Comparison of ENCODE assay signal across 8 cellular contexts in genomic region chr7:27096756-27097514, GRCh38. TPM values are rescaled to one million over a fixed set of nuclear protein-coding genes. Genes with fewer than 3 reads are reported as not detected.
DNase-seq lines count a peak whose midpoint lies in the region; ATAC-seq and TF ChIP-seq lines count a peak whose summit lies in the region.

No MANE protein-coding gene starts in this region.

- peak overlapping the region; percentile 60; the same call in 1 of the 2 replicates for H3K27ac ChIP-seq in SU-DHL-6 (ENCODE audit: low read depth, low read length)
- H3K27ac ChIP-seq in osteoblast (ENCODE audit: low read depth, low read length) = peak overlapping the region; percentile 97

- H3K9ac ChIP-seq in SU-DHL-6 (ENCODE audit: low read length) = peak overlapping the region; percentile 69

- peaks cover 18% of the 10 kb centered on the region for H3K79me2 ChIP-seq in SU-DHL-6 (ENCODE audit: insufficient read depth, low read length)
- H3K79me2 ChIP-seq in osteoblast (ENCODE audit: insufficient read depth, low read length) = peaks cover 62% of the 10 kb centered on the region

- TF ChIP-seq CTCF in SU-DHL-6 (IDR thresholded peaks at IDR 0.05; ENCODE audit: insufficient read depth, low read length, poor library complexity, severe bottlenecking) (no peak), fibroblast of the aortic adventitia (IDR thresholded peaks at IDR 0.05; ENCODE audit: insufficient read depth, low read length) (no peak), osteoblast (IDR thresholded peaks at IDR 0.05; ENCODE audit: extremely low read depth, low read depth, low read length) (no peak)

- no peaks in the 10 kb centered on the region for H3K36me3 ChIP-seq in SU-DHL-6 (ENCODE audit: low read length)
- H3K36me3 ChIP-seq in osteoblast (ENCODE audit: insufficient read depth, low read length) = peaks cover 27% of the 10 kb centered on the region

- no peaks in the 10 kb centered on the region for H3K27me3 ChIP-seq in SU-DHL-6 (ENCODE audit: low read length)
- no peaks in the 10 kb centered on the region for H3K27me3 ChIP-seq in osteoblast (ENCODE audit: insufficient read depth, low read length)

- DNase-seq in AG20443 (ENCODE audit: low spot score) (peak; percentile 86), fibroblast of the aortic adventitia (ENCODE audit: low read depth) (peak; percentile 42), osteoblast (ENCODE audit: insufficient read length, low spot score, missing footprints) (peak; percentile 96), AML-193 (lab: John Stamatoyannopoulos, UW) (no peak)

- H3K9me3 ChIP-seq in SU-DHL-6 (ENCODE audit: insufficient read depth, low read length) (no peaks in the 10 kb centered on the region), osteoblast (ENCODE audit: low read depth, low read length) (no peaks in the 10 kb centered on the region)

- H3K4me2 ChIP-seq in SU-DHL-6 (ENCODE audit: low read depth, low read length, poor library complexity, severe bottlenecking) = peak overlapping the region; percentile 79
- H3K4me2 ChIP-seq in osteoblast (ENCODE audit: insufficient read depth, low read length) = peak overlapping the region; percentile 89

- ATAC-seq in GM21529 (IDR thresholded peaks at IDR 0.05; ENCODE audit: unreplicated experiment) (peak; percentile 11), HG03342 (IDR thresholded peaks at IDR 0.05; ENCODE audit: unreplicated experiment) (no peak), GM21367 (IDR thresholded peaks at IDR 0.05; ENCODE audit: unreplicated experiment) (no peak)

- H3F3A ChIP-seq in SU-DHL-6 (ENCODE audit: insufficient read depth) = peaks cover 18% of the 10 kb centered on the region; the same call in 1 of the 2 replicates

- H4K20me1 ChIP-seq in SU-DHL-6 (ENCODE audit: low read depth, low read length) = no peaks in the 10 kb centered on the region
- peaks cover 16% of the 10 kb centered on the region for H4K20me1 ChIP-seq in osteoblast (ENCODE audit: insufficient read depth, low read length)

- H2AFZ ChIP-seq in SU-DHL-6 (ENCODE audit: low read depth, low read length, severe bottlenecking) = peak overlapping the region; percentile 77
- peak overlapping the region; percentile 83 for H2AFZ ChIP-seq in osteoblast (ENCODE audit: low read length)

- H3K9me2 ChIP-seq in SU-DHL-6 (replicated peaks; ENCODE audit: insufficient read depth, low read length) = no peaks in the 10 kb centered on the region

- H3K4me1 ChIP-seq in osteoblast (ENCODE audit: insufficient read depth, low read length) = peaks cover 26% of the 10 kb centered on the region

- H3K4me3 ChIP-seq in SU-DHL-6 (ENCODE audit: insufficient read depth, low read length, poor library complexity, severe bottlenecking) = peak overlapping the region; percentile 72
- H3K4me3 ChIP-seq in fibroblast of the aortic adventitia (ENCODE audit: low read depth, low read length) = peak overlapping the region; percentile 81
- H3K4me3 ChIP-seq in osteoblast (ENCODE audit: insufficient read depth, low read length) = peak overlapping the region; percentile 92

RNA-seq across cellular contexts. Expression of gene HOXA1, which starts 1.1 kb away (rescaled TPM):
- total RNA-seq in fibroblast of the aortic adventitia (ENCODE audit: low replicate concordance) = 0.72 TPM in 1 of 2 replicates, not detected in the other
- 0.72 and 1.5 TPM in 2 replicates for total RNA-seq in osteoblast

RNA-seq across cellular contexts. Expression of gene HOXA2, which starts 5.5 kb away (rescaled TPM):
- total RNA-seq in fibroblast of the aortic adventitia (ENCODE audit: low replicate concordance) (0.16 and 3.6 TPM in 2 replicates), osteoblast (0.36 and 0.59 TPM in 2 replicates)

RNA-seq across cellular contexts. Expression of gene HOXA4, which starts 33.6 kb away (rescaled TPM):
- 0.57 and 0.99 TPM in 2 replicates for total RNA-seq in fibroblast of the aortic adventitia (ENCODE audit: low replicate concordance)
- 0.72 and 1.2 TPM in 2 replicates for total RNA-seq in osteoblast

RNA-seq across cellular contexts. Expression of gene HOXA5, which starts 46.5 kb away (rescaled TPM):
- total RNA-seq in fibroblast of the aortic adventitia (ENCODE audit: low replicate concordance) = 0.72 and 2.4 TPM in 2 replicates
- total RNA-seq in osteoblast = 3.2 and 5.8 TPM in 2 replicates

RNA-seq across cellular contexts. Expression of gene HOXA6, which starts 50.6 kb away (rescaled TPM):
- total RNA-seq in fibroblast of the aortic adventitia (ENCODE audit: low replicate concordance) (not detected in 2 replicates), osteoblast (5.0 and 7.6 TPM in 2 replicates)

Comparison
In these comparisons a context has a peak if more than half of its experiments do, and no peak if none do; other contexts are left out.
1. DNase-seq: peak in AG20443 (single experiment), fibroblast of the aortic adventitia (single experiment) and osteoblast (single experiment); none in AML-193 (0 of 2).
2. Peak in every context shown above with its lines, with median percentiles within 50 percentile points of each other: H3K4me3 ChIP-seq.